ENCODE assay signal across 1 cellular context in genomic region chr1:160868141-160868540, GRCh38.
TF ChIP-seq lines count a peak whose summit lies in the region.

No MANE protein-coding gene starts in this region.

TF ChIP-seq in GM12878, 131 proteins besides CTCF, POLR2A, EP300 and RAD21:
- TF ChIP-seq PKNOX1 (IDR thresholded peaks at IDR 0.05) (no peak), CREB1 (IDR thresholded peaks at IDR 0.05; ENCODE audit: low read depth) (no peak), SPI1 (IDR thresholded peaks at IDR 0.05; ENCODE audit: borderline replicate concordance, insufficient read depth, low read depth, low read length) (0 out of 2 replicates have a peak, but pooled peaks have one; percentile 12), KAT2A (conservative IDR thresholded peaks at IDR 0.05; ENCODE audit: control insufficient read depth, low read depth, low read length) (no peak)
